In genomic region chr1:230125633-230126528, GRCh38 we compare ENCODE assay signal across 11 cellular contexts. TPM values are rescaled to one million over a fixed set of nuclear protein-coding genes. Genes with fewer than 3 reads are reported as not detected.
A peak's percentile ranks its signal among the peaks of the same experiment; 100 is the strongest.
DNase-seq lines count a peak whose midpoint lies in the region; ATAC-seq, FAIRE-seq and TF ChIP-seq lines count a peak whose summit lies in the region.
"Had no signal": no experiment of that assay in that cellular context is flagged by ENCODE, and none has a peak within 500 bp of the region (broad histone marks: within the 10 kb centered on the region; RNA-seq: fewer than 3 reads in every experiment).

No MANE protein-coding gene starts in this region.

- no peaks in the 10 kb centered on the region for H3K9me3 ChIP-seq in thymus (ENCODE audit: control insufficient read depth)

- no peak for FAIRE-seq in RCC 7860 (lab: Jason Lieb, UNC)
- FAIRE-seq: colon had no signal

- H3K4me1 Mint-ChIP-seq in activated naive CD4-positive, alpha-beta T cell treated with anti-CD3 and anti-CD28 coated beads, Interleukin-2, amount 10 ng/mL, durations not matched to agents 7 days and 5 days = peaks cover 75% of the 10 kb centered on the region
- H3K4me1 Mint-ChIP-seq in WTC11 = peaks cover 51% of the 10 kb centered on the region

- H3K4me1 ChIP-seq in foreskin keratinocyte (peaks cover 33% of the 10 kb centered on the region), thymus (ENCODE audit: control insufficient read depth, insufficient read depth, low read length) (peaks cover 63% of the 10 kb centered on the region)

- no peak for DNase-seq in activated naive CD4-positive, alpha-beta T cell treated with anti-CD3 and anti-CD28 coated beads, Interleukin-2, amount 10 ng/mL, durations not matched to agents 7 days and 5 days
- DNase-seq in activated naive CD4-positive, alpha-beta T cell (lab: John Stamatoyannopoulos, UW) = no peak
- DNase-seq in WTC11 (ENCODE audit: low spot score) = no peak
- peak in 1 of 2 donors; percentile 57 for DNase-seq in foreskin keratinocyte
- DNase-seq in RCC 7860 (ENCODE audit: low spot score) = no peak
- DNase-seq: NCI-H1417 treated with DMSO at 0.1 percent for 48 hours, nucleus accumbens had no signal

- H3K9me3 Mint-ChIP-seq in activated naive CD4-positive, alpha-beta T cell treated with anti-CD3 and anti-CD28 coated beads, Interleukin-2, amount 10 ng/mL, durations not matched to agents 7 days and 5 days = no peaks in the 10 kb centered on the region
- no peaks in the 10 kb centered on the region for H3K9me3 Mint-ChIP-seq in WTC11

- ATAC-seq in WTC11 (no peak), foreskin keratinocyte (no peak), GM21526 (IDR thresholded peaks at IDR 0.05; ENCODE audit: low FRiP score, unreplicated experiment) (no peak), HG02798 (IDR thresholded peaks at IDR 0.05; ENCODE audit: poor library complexity, unreplicated experiment) (no peak)

- H3K4me3 Mint-ChIP-seq in activated naive CD4-positive, alpha-beta T cell treated with anti-CD3 and anti-CD28 coated beads, Interleukin-2, amount 10 ng/mL, durations not matched to agents 7 days and 5 days = no peak overlapping the region
- no peak overlapping the region for H3K4me3 Mint-ChIP-seq in WTC11

- CTCF ChIA-PET in activated naive CD4-positive, alpha-beta T cell treated with anti-CD3 and anti-CD28 coated beads, Interleukin-2, amount 10 ng/mL, durations not matched to agents 7 days and 5 days (lab: Charles Lee) = interaction anchor here (1.5 to 6.6 kb wide), 3 partner anchors 15 to 86 kb away, joined by 3 to 40 read pairs (median 14); no protein-coding TSS in a partner anchor
- CTCF ChIA-PET in WTC11 (lab: Charles Lee) = no interaction called here

- peaks cover 3% of the 10 kb centered on the region for H3K36me3 ChIP-seq in thymus (ENCODE audit: control insufficient read depth, insufficient read depth)

- H3K36me3 Mint-ChIP-seq in activated naive CD4-positive, alpha-beta T cell treated with anti-CD3 and anti-CD28 coated beads, Interleukin-2, amount 10 ng/mL, durations not matched to agents 7 days and 5 days = peaks cover 3% of the 10 kb centered on the region
- H3K36me3 Mint-ChIP-seq in WTC11 = no peaks in the 10 kb centered on the region

- H3K27me3 Mint-ChIP-seq in activated naive CD4-positive, alpha-beta T cell treated with anti-CD3 and anti-CD28 coated beads, Interleukin-2, amount 10 ng/mL, durations not matched to agents 7 days and 5 days = no peaks in the 10 kb centered on the region
- H3K27me3 Mint-ChIP-seq in WTC11 (ENCODE audit: low read depth) = no peaks in the 10 kb centered on the region

- no peaks in the 10 kb centered on the region for H3K27me3 ChIP-seq in foreskin keratinocyte
- H3K27me3 ChIP-seq in thymus (ENCODE audit: control insufficient read depth, insufficient read depth) = no peaks in the 10 kb centered on the region

- 74% methylated on average over 10 of the region's 10 CpGs for WGBS in thymus

- H3K27ac ChIP-seq in foreskin keratinocyte (peak overlapping the region; percentile 32), thymus (ENCODE audit: low read depth) (peak overlapping the region; percentile 55)

- POLR2A ChIA-PET in WTC11 (lab: Charles Lee) = no interaction called here

- H3K4me3 ChIP-seq in thymus (ENCODE audit: low read length) = no peak overlapping the region

- H3K27ac Mint-ChIP-seq in activated naive CD4-positive, alpha-beta T cell treated with anti-CD3 and anti-CD28 coated beads, Interleukin-2, amount 10 ng/mL, durations not matched to agents 7 days and 5 days = peak overlapping the region; percentile 64
- H3K27ac Mint-ChIP-seq in WTC11 = peak overlapping the region; percentile 41; the same call in 1 of the 2 replicates

- TF ChIP-seq CTCF in WTC11 (IDR thresholded peaks at IDR 0.05) (no peak), foreskin keratinocyte (conservative IDR thresholded peaks at IDR 0.05) (no peak)

TF ChIP-seq in WTC11, 78 proteins besides CTCF, POLR2A, EP300 and RAD21:
- TF ChIP-seq ZNF281 (CRISPR knock-in tag; IDR thresholded peaks at IDR 0.05) = no peak
- TF ChIP-seq, protein P1, sequence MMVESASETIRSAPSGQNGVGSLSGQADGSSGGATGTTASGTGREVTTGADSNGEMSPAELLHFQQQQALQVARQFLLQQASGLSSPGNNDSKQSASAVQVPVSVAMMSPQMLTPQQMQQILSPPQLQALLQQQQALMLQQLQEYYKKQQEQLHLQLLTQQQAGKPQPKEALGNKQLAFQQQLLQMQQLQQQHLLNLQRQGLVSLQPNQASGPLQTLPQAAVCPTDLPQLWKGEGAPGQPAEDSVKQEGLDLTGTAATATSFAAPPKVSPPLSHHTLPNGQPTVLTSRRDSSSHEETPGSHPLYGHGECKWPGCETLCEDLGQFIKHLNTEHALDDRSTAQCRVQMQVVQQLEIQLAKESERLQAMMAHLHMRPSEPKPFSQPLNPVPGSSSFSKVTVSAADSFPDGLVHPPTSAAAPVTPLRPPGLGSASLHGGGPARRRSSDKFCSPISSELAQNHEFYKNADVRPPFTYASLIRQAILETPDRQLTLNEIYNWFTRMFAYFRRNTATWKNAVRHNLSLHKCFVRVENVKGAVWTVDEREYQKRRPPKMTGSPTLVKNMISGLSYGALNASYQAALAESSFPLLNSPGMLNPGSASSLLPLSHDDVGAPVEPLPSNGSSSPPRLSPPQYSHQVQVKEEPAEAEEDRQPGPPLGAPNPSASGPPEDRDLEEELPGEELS (CRISPR knock-in tag; IDR thresholded peaks at IDR 0.05) = no peak
TF ChIP-seq in WTC11: peak in this region for 0.

RNA-seq across cellular contexts. Expression of gene GALNT2, which starts 58.8 kb away (rescaled TPM):
- 74.8 to 84.6 TPM (median 81.9 TPM) in 3 replicates for total RNA-seq in WTC11 (2021)
- total RNA-seq in foreskin keratinocyte = 71.2 and 86.9 TPM in 2 replicates
- polyA plus RNA-seq in foreskin keratinocyte = 47.0 and 55.0 TPM in 2 replicates
- polyA plus RNA-seq in thymus = 33.9 TPM
